ENCODE assay signal across 1 cellular context in the genomic region with DNA sequence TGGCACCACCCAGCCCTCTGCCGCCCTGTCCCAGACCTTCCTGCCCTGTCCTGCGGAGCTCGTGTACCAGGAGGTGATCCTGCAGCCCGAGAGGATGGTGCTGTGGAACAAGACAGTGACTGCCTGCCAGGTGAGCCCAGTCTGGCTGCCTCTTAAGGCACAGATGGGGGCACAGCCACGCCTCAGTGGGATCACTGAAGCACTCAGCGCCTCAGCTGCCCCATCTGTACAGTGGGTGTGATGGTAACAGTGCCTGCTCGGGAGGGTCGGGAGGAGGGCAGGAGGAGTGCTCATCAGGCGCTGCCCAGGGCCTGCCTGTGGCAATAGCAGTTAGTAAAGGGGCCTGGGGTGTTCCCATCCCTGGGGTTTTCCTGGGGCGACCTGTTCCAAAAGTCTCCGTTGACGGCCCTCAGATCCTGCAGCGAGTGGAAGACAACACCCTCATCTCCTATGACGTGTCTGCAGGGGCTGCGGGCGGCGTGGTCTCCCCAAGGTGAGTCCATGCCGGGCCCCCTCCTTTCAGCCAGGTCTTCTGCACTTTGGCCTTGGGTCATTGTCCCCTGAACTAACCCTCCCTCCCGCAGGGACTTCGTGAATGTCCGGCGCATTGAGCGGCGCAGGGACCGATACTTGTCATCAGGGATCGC.
TF ChIP-seq lines count a peak whose summit lies in the region.

No MANE protein-coding gene starts in this region.

TF ChIP-seq in GM23338, 12 proteins besides CTCF, POLR2A, EP300 and RAD21:
- TF ChIP-seq EZH2phosphoT487 (IDR thresholded peaks at IDR 0.05; ENCODE audit: unreplicated experiment), result no peak
- no peak for TF ChIP-seq ZNF331 (CRISPR knock-in tag; IDR thresholded peaks at IDR 0.05; ENCODE audit: low read depth)
- TF ChIP-seq, protein P1, sequence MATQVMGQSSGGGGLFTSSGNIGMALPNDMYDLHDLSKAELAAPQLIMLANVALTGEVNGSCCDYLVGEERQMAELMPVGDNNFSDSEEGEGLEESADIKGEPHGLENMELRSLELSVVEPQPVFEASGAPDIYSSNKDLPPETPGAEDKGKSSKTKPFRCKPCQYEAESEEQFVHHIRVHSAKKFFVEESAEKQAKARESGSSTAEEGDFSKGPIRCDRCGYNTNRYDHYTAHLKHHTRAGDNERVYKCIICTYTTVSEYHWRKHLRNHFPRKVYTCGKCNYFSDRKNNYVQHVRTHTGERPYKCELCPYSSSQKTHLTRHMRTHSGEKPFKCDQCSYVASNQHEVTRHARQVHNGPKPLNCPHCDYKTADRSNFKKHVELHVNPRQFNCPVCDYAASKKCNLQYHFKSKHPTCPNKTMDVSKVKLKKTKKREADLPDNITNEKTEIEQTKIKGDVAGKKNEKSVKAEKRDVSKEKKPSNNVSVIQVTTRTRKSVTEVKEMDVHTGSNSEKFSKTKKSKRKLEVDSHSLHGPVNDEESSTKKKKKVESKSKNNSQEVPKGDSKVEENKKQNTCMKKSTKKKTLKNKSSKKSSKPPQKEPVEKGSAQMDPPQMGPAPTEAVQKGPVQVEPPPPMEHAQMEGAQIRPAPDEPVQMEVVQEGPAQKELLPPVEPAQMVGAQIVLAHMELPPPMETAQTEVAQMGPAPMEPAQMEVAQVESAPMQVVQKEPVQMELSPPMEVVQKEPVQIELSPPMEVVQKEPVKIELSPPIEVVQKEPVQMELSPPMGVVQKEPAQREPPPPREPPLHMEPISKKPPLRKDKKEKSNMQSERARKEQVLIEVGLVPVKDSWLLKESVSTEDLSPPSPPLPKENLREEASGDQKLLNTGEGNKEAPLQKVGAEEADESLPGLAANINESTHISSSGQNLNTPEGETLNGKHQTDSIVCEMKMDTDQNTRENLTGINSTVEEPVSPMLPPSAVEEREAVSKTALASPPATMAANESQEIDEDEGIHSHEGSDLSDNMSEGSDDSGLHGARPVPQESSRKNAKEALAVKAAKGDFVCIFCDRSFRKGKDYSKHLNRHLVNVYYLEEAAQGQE (IDR thresholded peaks at IDR 0.05; ENCODE audit: unreplicated experiment), result no peak
- TF ChIP-seq NANOG (IDR thresholded peaks at IDR 0.05; ENCODE audit: borderline replicate concordance), result no peak
- TF ChIP-seq JUNB (IDR thresholded peaks at IDR 0.05; ENCODE audit: unreplicated experiment), result no peak
- TF ChIP-seq ZNF114 (CRISPR knock-in tag; IDR thresholded peaks at IDR 0.05), result no peak
- no peak for TF ChIP-seq EZH2 (IDR thresholded peaks at IDR 0.05; ENCODE audit: low read depth, unreplicated experiment)
- no peak for TF ChIP-seq POLR2AphosphoS5 (IDR thresholded peaks at IDR 0.05; ENCODE audit: low read depth)
- TF ChIP-seq, protein P2, sequence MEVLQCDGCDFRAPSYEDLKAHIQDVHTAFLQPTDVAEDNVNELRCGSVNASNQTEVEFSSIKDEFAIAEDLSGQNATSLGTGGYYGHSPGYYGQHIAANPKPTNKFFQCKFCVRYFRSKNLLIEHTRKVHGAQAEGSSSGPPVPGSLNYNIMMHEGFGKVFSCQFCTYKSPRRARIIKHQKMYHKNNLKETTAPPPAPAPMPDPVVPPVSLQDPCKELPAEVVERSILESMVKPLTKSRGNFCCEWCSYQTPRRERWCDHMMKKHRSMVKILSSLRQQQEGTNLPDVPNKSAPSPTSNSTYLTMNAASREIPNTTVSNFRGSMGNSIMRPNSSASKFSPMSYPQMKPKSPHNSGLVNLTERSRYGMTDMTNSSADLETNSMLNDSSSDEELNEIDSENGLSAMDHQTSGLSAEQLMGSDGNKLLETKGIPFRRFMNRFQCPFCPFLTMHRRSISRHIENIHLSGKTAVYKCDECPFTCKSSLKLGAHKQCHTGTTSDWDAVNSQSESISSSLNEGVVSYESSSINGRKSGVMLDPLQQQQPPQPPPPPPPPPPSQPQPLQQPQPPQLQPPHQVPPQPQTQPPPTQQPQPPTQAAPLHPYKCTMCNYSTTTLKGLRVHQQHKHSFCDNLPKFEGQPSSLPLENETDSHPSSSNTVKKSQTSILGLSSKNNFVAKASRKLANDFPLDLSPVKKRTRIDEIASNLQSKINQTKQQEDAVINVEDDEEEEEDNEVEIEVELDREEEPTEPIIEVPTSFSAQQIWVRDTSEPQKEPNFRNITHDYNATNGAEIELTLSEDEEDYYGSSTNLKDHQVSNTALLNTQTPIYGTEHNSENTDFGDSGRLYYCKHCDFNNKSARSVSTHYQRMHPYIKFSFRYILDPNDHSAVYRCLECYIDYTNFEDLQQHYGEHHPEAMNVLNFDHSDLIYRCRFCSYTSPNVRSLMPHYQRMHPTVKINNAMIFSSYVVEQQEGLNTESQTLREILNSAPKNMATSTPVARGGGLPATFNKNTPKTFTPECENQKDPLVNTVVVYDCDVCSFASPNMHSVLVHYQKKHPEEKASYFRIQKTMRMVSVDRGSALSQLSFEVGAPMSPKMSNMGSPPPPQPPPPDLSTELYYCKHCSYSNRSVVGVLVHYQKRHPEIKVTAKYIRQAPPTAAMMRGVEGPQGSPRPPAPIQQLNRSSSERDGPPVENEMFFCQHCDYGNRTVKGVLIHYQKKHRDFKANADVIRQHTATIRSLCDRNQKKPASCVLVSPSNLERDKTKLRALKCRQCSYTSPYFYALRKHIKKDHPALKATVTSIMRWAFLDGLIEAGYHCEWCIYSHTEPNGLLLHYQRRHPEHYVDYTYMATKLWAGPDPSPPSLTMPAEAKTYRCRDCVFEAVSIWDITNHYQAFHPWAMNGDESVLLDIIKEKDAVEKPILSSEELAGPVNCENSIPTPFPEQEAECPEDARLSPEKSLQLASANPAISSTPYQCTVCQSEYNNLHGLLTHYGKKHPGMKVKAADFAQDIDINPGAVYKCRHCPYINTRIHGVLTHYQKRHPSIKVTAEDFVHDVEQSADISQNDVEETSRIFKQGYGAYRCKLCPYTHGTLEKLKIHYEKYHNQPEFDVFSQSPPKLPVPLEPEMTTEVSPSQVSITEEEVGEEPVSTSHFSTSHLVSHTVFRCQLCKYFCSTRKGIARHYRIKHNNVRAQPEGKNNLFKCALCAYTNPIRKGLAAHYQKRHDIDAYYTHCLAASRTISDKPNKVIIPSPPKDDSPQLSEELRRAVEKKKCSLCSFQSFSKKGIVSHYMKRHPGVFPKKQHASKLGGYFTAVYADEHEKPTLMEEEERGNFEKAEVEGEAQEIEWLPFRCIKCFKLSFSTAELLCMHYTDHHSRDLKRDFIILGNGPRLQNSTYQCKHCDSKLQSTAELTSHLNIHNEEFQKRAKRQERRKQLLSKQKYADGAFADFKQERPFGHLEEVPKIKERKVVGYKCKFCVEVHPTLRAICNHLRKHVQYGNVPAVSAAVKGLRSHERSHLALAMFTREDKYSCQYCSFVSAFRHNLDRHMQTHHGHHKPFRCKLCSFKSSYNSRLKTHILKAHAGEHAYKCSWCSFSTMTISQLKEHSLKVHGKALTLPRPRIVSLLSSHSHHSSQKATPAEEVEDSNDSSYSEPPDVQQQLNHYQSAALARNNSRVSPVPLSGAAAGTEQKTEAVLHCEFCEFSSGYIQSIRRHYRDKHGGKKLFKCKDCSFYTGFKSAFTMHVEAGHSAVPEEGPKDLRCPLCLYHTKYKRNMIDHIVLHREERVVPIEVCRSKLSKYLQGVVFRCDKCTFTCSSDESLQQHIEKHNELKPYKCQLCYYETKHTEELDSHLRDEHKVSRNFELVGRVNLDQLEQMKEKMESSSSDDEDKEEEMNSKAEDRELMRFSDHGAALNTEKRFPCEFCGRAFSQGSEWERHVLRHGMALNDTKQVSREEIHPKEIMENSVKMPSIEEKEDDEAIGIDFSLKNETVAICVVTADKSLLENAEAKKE (CRISPR knock-in tag; IDR thresholded peaks at IDR 0.05), result no peak
- no peak for TF ChIP-seq CREB1 (CRISPR knock-in tag; IDR thresholded peaks at IDR 0.05; ENCODE audit: low read depth)
- TF ChIP-seq, protein P3, sequence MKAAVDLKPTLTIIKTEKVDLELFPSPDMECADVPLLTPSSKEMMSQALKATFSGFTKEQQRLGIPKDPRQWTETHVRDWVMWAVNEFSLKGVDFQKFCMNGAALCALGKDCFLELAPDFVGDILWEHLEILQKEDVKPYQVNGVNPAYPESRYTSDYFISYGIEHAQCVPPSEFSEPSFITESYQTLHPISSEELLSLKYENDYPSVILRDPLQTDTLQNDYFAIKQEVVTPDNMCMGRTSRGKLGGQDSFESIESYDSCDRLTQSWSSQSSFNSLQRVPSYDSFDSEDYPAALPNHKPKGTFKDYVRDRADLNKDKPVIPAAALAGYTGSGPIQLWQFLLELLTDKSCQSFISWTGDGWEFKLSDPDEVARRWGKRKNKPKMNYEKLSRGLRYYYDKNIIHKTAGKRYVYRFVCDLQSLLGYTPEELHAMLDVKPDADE (IDR thresholded peaks at IDR 0.05), result no peak
- TF ChIP-seq STAT1 (IDR thresholded peaks at IDR 0.05; ENCODE audit: unreplicated experiment), result no peak
TF ChIP-seq in GM23338: peak in this region for 0.
